Comparison of ENCODE assay signal across 8 cellular contexts in the genomic region with DNA sequence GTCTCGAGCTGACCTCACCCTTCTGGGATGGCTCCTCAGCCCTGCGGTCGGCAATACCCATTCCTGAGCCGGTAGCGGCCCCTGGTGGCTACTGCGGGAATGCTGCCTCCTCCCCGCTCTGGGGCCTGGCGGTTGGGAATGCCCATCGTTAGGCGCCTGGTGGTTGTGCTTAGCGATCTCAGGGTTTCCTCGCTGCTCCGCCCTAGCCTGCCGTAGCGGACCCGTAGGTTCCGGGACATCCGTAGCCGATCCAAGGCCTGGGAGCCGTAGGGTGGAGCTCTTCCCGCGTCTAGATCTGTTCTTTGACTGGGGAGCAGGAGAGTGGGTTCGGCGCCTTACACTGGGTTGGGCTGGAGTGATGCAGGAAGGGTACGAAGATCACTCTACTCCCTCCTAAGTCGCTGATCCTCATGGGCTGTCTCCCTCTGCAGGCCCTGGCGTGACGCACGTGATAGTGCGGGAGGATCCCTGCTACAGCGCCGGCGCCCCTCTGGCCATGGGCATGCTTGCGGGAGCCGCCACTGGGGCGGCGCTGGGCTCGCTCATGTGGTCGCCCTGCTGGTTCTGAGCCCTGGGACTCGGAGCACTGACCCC. TPM values are rescaled to one million over a fixed set of nuclear protein-coding genes. Genes with fewer than 3 reads are reported as not detected.
DNase-seq lines count a peak whose midpoint lies in the region; ATAC-seq and TF ChIP-seq lines count a peak whose summit lies in the region.

No MANE protein-coding gene starts in this region.

- DNase-seq in CD8-positive, alpha-beta memory T cell, result peak; percentile 71 to 85 (median 78)
- DNase-seq in NAMALWA (ENCODE audit: low spot score), result peak; percentile 80
- DNase-seq in amniotic stem cell (lab: John Stamatoyannopoulos, UW), result peak; percentile 34
- peak; percentile 94 for DNase-seq in left ventricle myocardium superior
- peak; percentile 83 for DNase-seq in prostate gland (ENCODE audit: low spot score)
- peak; percentile 89 to 96 for DNase-seq in upper lobe of left lung

- H3K4me1 ChIP-seq in CD8-positive, alpha-beta memory T cell (ENCODE audit: insufficient read depth, low read length), result peaks cover 7% of the 10 kb centered on the region
- H3K4me1 ChIP-seq in prostate gland (replicated peaks) (no peaks in the 10 kb centered on the region), upper lobe of left lung (peaks cover 11 to 15% (median 11%) of the 10 kb centered on the region in 4 donors)

- H3K4me1 Mint-ChIP-seq in CD8-positive, alpha-beta memory T cell, result peaks cover 7 to 13% (median 8%) of the 10 kb centered on the region in 3 donors
- H3K4me1 Mint-ChIP-seq in T-helper 1 cell treated with Interleukin-12 subunit alpha and Interleukin-12 subunit beta and Interleukin-4 antibody, amounts not matched to agents 30 μg/mL and 1 μg/mL, for 36 hours (ENCODE audit: low read depth), result peaks cover 8% of the 10 kb centered on the region

- peak overlapping the region in 3 of 7 donors; percentile 42 to 61 (median 48) for H3K4me3 Mint-ChIP-seq in CD8-positive, alpha-beta memory T cell
- peak overlapping the region; percentile 59 for H3K4me3 Mint-ChIP-seq in T-helper 1 cell treated with Interleukin-12 subunit alpha and Interleukin-12 subunit beta and Interleukin-4 antibody, amounts not matched to agents 30 μg/mL and 1 μg/mL, for 36 hours

- POLR2A ChIA-PET in CD8-positive, alpha-beta memory T cell (lab: Charles Lee), result no interaction called here

- no peak overlapping the region for H3K27ac Mint-ChIP-seq in CD8-positive, alpha-beta memory T cell
- H3K27ac Mint-ChIP-seq in T-helper 1 cell treated with Interleukin-12 subunit alpha and Interleukin-12 subunit beta and Interleukin-4 antibody, amounts not matched to agents 30 μg/mL and 1 μg/mL, for 36 hours, result no peak overlapping the region

- H3K9me3 Mint-ChIP-seq in CD8-positive, alpha-beta memory T cell, result no peaks in the 10 kb centered on the region
- H3K9me3 Mint-ChIP-seq in T-helper 1 cell treated with Interleukin-12 subunit alpha and Interleukin-12 subunit beta and Interleukin-4 antibody, amounts not matched to agents 30 μg/mL and 1 μg/mL, for 36 hours, result no peaks in the 10 kb centered on the region

- no peak for TF ChIP-seq EP300 in upper lobe of left lung (IDR thresholded peaks at IDR 0.05)

- ATAC-seq in GM21723 (IDR thresholded peaks at IDR 0.05; ENCODE audit: unreplicated experiment) (peak; percentile 72), left ventricle myocardium superior (peak; percentile 96), upper lobe of left lung (ENCODE audit: low FRiP score in 2 of 2) (peak; percentile 94 to 97)

- no peak for TF ChIP-seq POLR2A in prostate gland (IDR thresholded peaks at IDR 0.05)
- TF ChIP-seq POLR2A in upper lobe of left lung (IDR thresholded peaks at IDR 0.05), result no peak

- H3K4me3 ChIP-seq in CD8-positive, alpha-beta memory T cell (ENCODE audit: low read length), result no peak overlapping the region
- H3K4me3 ChIP-seq in prostate gland (peak overlapping the region; percentile 16 to 20), upper lobe of left lung (peak overlapping the region in 3 of 4 donors; percentile 7 to 35 (median 35))

- H3K9me3 ChIP-seq in CD8-positive, alpha-beta memory T cell (ENCODE audit: low read length), result no peaks in the 10 kb centered on the region
- no peaks in the 10 kb centered on the region for H3K9me3 ChIP-seq in prostate gland
- H3K9me3 ChIP-seq in upper lobe of left lung, result no peaks in the 10 kb centered on the region

- TF ChIP-seq CTCF in prostate gland (IDR thresholded peaks at IDR 0.05) (peak; percentile 89 to 99 (median 94)), upper lobe of left lung (IDR thresholded peaks at IDR 0.05) (peak; percentile 95 to 99 (median 98))

- CTCF ChIA-PET in CD8-positive, alpha-beta memory T cell (lab: Charles Lee), result interaction anchor here (0.6 to 8.6 kb wide), 31 partner anchors 8 to 361 kb away, joined by 3 to 138 read pairs (median 3); a partner anchor contains a TSS

- intact Hi-C loops in left ventricle myocardium superior (cut with micrococcal nuclease), result loop anchor here (10.0 kb wide), 1 partner anchor 256 kb away; no protein-coding TSS in a partner anchor
- intact Hi-C loops in prostate gland (cut with DNase I), result loop anchor here (1.0 to 2.0 kb wide), 2 partner anchors 34 to 257 kb away; no protein-coding TSS in a partner anchor

- H3K27me3 Mint-ChIP-seq in CD8-positive, alpha-beta memory T cell, result peaks cover 0 to 3% of the 10 kb centered on the region in 2 donors
- H3K27me3 Mint-ChIP-seq in T-helper 1 cell treated with Interleukin-12 subunit alpha and Interleukin-12 subunit beta and Interleukin-4 antibody, amounts not matched to agents 30 μg/mL and 1 μg/mL, for 36 hours (ENCODE audit: low read depth), result peaks cover 3% of the 10 kb centered on the region

- no peak overlapping the region for H3K27ac ChIP-seq in CD8-positive, alpha-beta memory T cell (ENCODE audit: low read depth, low read length)
- H3K27ac ChIP-seq in prostate gland (peak overlapping the region in 1 of 2 donors; percentile 25), upper lobe of left lung (no peak overlapping the region)

- 11% methylated on average over 28 of the region's 40 CpGs for WGBS in prostate gland
- 9 to 19% methylated on average over 13 to 39 of the region's 40 CpGs for WGBS in upper lobe of left lung, 2 donors

- no peaks in the 10 kb centered on the region for H3K36me3 ChIP-seq in CD8-positive, alpha-beta memory T cell (ENCODE audit: insufficient read depth, low read length)
- H3K36me3 ChIP-seq in prostate gland (no peaks in the 10 kb centered on the region), upper lobe of left lung (no peaks in the 10 kb centered on the region)

- H3K36me3 Mint-ChIP-seq in CD8-positive, alpha-beta memory T cell, result peaks cover 0 to 18% (median 5%) of the 10 kb centered on the region in 3 donors
- no peaks in the 10 kb centered on the region for H3K36me3 Mint-ChIP-seq in T-helper 1 cell treated with Interleukin-12 subunit alpha and Interleukin-12 subunit beta and Interleukin-4 antibody, amounts not matched to agents 30 μg/mL and 1 μg/mL, for 36 hours (ENCODE audit: low read depth)

- no peaks in the 10 kb centered on the region for H3K27me3 ChIP-seq in CD8-positive, alpha-beta memory T cell (ENCODE audit: insufficient read depth, low read length, poor library complexity, severe bottlenecking)
- H3K27me3 ChIP-seq in prostate gland (replicated peaks; ENCODE audit: insufficient read depth) (no peaks in the 10 kb centered on the region), upper lobe of left lung (no peaks in the 10 kb centered on the region)

RNA-seq across cellular contexts. Expression of a gene that starts 14.8 kb away (rescaled TPM):
- total RNA-seq in CD8-positive, alpha-beta memory T cell, result 10 to 100 TPM in 1 of 2 experiments, 1 to 10 TPM in 1; 9.1 to 10.3 TPM
- polyA plus RNA-seq in CD8-positive, alpha-beta memory T cell, result 70.1 TPM
- total RNA-seq in left ventricle myocardium superior (6.1 TPM), prostate gland (10 to 100 TPM; 30.8 to 64.9 TPM), upper lobe of left lung (100 to 1,000 TPM in 1 of 6 donors, 10 to 100 TPM in 5; 21.7 to 103 (median 57.1) TPM)

Comparison
In these comparisons a context has a peak if more than half of its experiments do, and no peak if none do; other contexts are left out.
1. DNase-seq: peak in every context shown above with its lines; median percentile 94 in left ventricle myocardium superior; 92 in upper lobe of left lung; 83 in prostate gland; 80 in NAMALWA; 78 in CD8-positive, alpha-beta memory T cell; 34 in amniotic stem cell.